8 cellular contexts compared by ENCODE assay signal in the genomic region with DNA sequence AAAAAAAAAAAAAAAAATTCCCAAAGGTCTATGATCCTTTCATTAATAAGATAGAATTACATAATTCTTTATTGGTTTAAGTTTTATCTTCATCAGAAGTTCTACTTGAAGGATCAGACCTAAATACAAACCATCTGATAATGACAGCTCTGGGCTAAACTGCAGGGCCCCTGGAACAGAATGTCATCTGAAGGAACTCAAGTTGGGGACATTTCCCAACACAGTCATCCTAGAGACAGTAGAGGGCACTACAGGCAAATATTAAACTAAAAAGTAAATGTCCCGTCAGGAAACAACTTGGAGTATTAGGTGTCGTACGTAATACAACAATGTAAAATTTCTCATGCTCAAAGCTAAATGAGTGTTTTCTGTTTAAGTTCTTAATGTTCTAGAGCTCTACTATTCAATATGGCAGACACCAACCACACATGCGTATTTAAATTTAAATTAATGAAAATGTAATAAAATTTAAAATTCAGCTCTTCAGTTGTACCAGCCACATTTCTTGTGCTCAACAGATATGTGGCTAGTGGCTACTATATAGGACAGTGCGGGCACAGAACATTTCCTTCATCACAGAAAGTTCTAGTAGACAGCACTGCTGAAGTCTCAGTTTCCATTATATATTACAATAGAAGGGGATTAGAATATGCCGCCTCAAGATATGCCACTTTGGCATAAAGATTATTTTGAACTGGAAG. TPM values are rescaled to one million over a fixed set of nuclear protein-coding genes. Genes with fewer than 3 reads are reported as not detected.
A peak's percentile ranks its signal among the peaks of the same experiment; 100 is the strongest.
DNase-seq lines count a peak whose midpoint lies in the region; ATAC-seq, FAIRE-seq and TF ChIP-seq lines count a peak whose summit lies in the region.

No MANE protein-coding gene starts in this region.

- no peak overlapping the region for H3K4me3 ChIP-seq in A549
- no peak overlapping the region for H3K4me3 ChIP-seq in fibroblast of pulmonary artery (replicated peaks; ENCODE audit: low read depth, low read length)

- DNase-seq in A549 (ENCODE audit: low read depth in 1 of 2, low spot score in 1 of 2) (peak; percentile 49 to 54), SKM-1 (lab: John Stamatoyannopoulos, UW; ENCODE audit: unreplicated experiment) (peak; percentile 46), fibroblast of pulmonary artery (ENCODE audit: low read depth) (peak; percentile 76), non-pigmented ciliary epithelial cell (ENCODE audit: low read depth) (peak; percentile 19)

- no peak for TF ChIP-seq EP300 in A549 (IDR thresholded peaks at IDR 0.05)

- H3K4me2 ChIP-seq in A549: peak overlapping the region; percentile 45

- CTCF ChIA-PET in A549 (lab: Yijun Ruan, JAX): interaction anchor here (0.7 to 2.1 kb wide), 21 partner anchors 9 to 618 kb away, joined by 3 to 9 read pairs (median 4); a partner anchor contains a TSS

- no peak for FAIRE-seq in A549 (lab: Jason Lieb, UNC)
- FAIRE-seq in G401.6 (lab: Jason Lieb, UNC): peak; percentile 96

- H3K4me1 ChIP-seq in A549: no peaks in the 10 kb centered on the region

- no peaks in the 10 kb centered on the region for H3K9me3 ChIP-seq in A549

- TF ChIP-seq RAD21 in A549 (conservative IDR thresholded peaks at IDR 0.05 in 1 of 2, IDR thresholded peaks at IDR 0.05 in 1 of 2): peak; percentile 51 to 60

- TF ChIP-seq POLR2A in A549 (IDR thresholded peaks at IDR 0.05; ENCODE audit: low read length): no peak

- TF ChIP-seq CTCF in A549 (IDR thresholded peaks at IDR 0.05) (peak; percentile 55), LNCAP (IDR thresholded peaks at IDR 0.05) (peak; percentile 64), fibroblast of pulmonary artery (IDR thresholded peaks at IDR 0.05; ENCODE audit: low read length, missing control alignments) (peak; percentile 66)

- POLR2A ChIA-PET in A549 (lab: Yijun Ruan, JAX): no interaction called here

- ATAC-seq in A549 (peak; percentile 82 to 87), GM21786 (IDR thresholded peaks at IDR 0.05; ENCODE audit: unreplicated experiment) (peak; percentile 90), HG03097 (IDR thresholded peaks at IDR 0.05; ENCODE audit: low FRiP score, unreplicated experiment) (no peak)

- WGBS in A549 (ENCODE audit: missing lambda C conversion rate): 47% methylated on average over 6 of the region's 6 CpGs

- H3K27ac ChIP-seq in A549: no peak overlapping the region

TF ChIP-seq in A549, 52 proteins besides CTCF, POLR2A, EP300 and RAD21:
- TF ChIP-seq NFE2L2 (conservative IDR thresholded peaks at IDR 0.05; ENCODE audit: low read length) (no peak), CBX2 (IDR thresholded peaks at IDR 0.05; ENCODE audit: borderline replicate concordance, low read depth) (no peak), RNF2 (IDR thresholded peaks at IDR 0.05; ENCODE audit: borderline replicate concordance, low read depth) (no peak), CEBPB (IDR thresholded peaks at IDR 0.05) (peak in 1 of 2 experiments; percentile 43; a peak in 2 of 4 replicates), SMC3 (IDR thresholded peaks at IDR 0.05) (peak; percentile 40), CHD4 (IDR thresholded peaks at IDR 0.05; ENCODE audit: borderline replicate concordance) (no peak)
- TF ChIP-seq, protein P1, sequence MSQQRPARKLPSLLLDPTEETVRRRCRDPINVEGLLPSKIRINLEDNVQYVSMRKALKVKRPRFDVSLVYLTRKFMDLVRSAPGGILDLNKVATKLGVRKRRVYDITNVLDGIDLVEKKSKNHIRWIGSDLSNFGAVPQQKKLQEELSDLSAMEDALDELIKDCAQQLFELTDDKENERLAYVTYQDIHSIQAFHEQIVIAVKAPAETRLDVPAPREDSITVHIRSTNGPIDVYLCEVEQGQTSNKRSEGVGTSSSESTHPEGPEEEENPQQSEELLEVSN (IDR thresholded peaks at IDR 0.05; ENCODE audit: borderline replicate concordance, low read depth): no peak
- TF ChIP-seq, protein P2, sequence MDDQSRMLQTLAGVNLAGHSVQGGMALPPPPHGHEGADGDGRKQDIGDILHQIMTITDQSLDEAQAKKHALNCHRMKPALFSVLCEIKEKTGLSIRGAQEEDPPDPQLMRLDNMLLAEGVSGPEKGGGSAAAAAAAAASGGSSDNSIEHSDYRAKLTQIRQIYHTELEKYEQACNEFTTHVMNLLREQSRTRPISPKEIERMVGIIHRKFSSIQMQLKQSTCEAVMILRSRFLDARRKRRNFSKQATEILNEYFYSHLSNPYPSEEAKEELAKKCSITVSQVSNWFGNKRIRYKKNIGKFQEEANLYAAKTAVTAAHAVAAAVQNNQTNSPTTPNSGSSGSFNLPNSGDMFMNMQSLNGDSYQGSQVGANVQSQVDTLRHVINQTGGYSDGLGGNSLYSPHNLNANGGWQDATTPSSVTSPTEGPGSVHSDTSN (IDR thresholded peaks at IDR 0.05): no peak

RNA-seq across cellular contexts. Expression of a gene that starts 21.8 kb away (rescaled TPM):
- polyA plus RNA-seq in A549 (2011; rRNA removed) (15.7 and 19.0 TPM in 2 replicates), A549 (2017; fragmentation: RNase III; extraction: RNeasy Plus Mini Kit Qiagen cat#74134 plus additional on column Dnase treatment) (12.5 to 14.2 TPM (median 13.8 TPM) in 3 replicates)
- polyA plus RNA-seq in A549 (2012; cell fraction: cytosol; rRNA removed): 17.4 and 17.7 TPM in 2 replicates
- 38.7 and 48.2 TPM in 2 replicates for polyA plus RNA-seq in A549 (2012; cell fraction: nucleus; rRNA removed)
- 8.5 and 10.7 TPM in 2 replicates for polyA minus RNA-seq in A549 (2011; rRNA and poly(A)+ RNA removed)

RNA-seq across cellular contexts. Expression of a gene that starts 32.1 kb away (rescaled TPM):
- polyA plus RNA-seq in A549 (2011; rRNA removed) (1.0 and 1.1 TPM in 2 replicates), A549 (2017; fragmentation: RNase III; extraction: RNeasy Plus Mini Kit Qiagen cat#74134 plus additional on column Dnase treatment) (1.2 to 1.7 TPM (median 1.5 TPM) in 3 replicates)
- polyA plus RNA-seq in A549 (2012; cell fraction: cytosol; rRNA removed): 0.71 and 0.88 TPM in 2 replicates
- 0.38 and 0.78 TPM in 2 replicates for polyA plus RNA-seq in A549 (2012; cell fraction: nucleus; rRNA removed)
- 0.41 and 0.88 TPM in 2 replicates for polyA minus RNA-seq in A549 (2011; rRNA and poly(A)+ RNA removed)

Comparison
In these comparisons a context has a peak if more than half of its experiments do, and no peak if none do; other contexts are left out.
1. DNase-seq: peak in every context shown above with its lines; median percentile 76 in fibroblast of pulmonary artery; 52 in A549; 46 in SKM-1; 19 in non-pigmented ciliary epithelial cell.